17 cellular contexts compared by ENCODE assay signal in the genomic region with DNA sequence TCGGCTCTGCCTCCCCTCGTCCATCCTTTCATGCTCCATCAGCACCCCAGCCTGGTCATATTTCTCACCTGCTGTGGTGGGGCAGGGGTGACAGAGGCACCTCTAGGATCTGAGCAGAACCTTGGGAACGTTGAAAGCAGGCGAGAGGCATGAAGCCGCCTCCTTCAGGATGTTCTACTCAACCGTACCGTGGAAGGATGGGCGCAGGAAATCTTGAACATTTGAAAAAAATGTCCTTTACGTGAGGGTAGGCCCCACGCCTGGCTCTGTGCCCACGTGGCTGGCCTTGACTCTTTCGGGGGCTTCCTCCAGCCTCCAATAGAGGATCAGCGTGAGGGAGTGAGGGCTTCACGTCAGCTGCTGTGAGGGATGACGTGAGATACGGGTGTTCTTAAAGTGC.
"Had no signal": no experiment of that assay in that cellular context is flagged by ENCODE, and none has a peak within 500 bp of the region (broad histone marks: within the 10 kb centered on the region; RNA-seq: fewer than 3 reads in every experiment).

No MANE protein-coding gene starts in this region.

- H3K4me3 Mint-ChIP-seq: mesothelial cell of epicardium; natural killer cell treated with Interleukin-12 subunit alpha and Interleukin-12 subunit beta and Interleukin-15 and Interleukin-18, amount 100 ng/mL, for 72 hours had no signal

- H3K27ac Mint-ChIP-seq: mesothelial cell of epicardium; natural killer cell treated with Interleukin-12 subunit alpha and Interleukin-12 subunit beta and Interleukin-15 and Interleukin-18, amount 100 ng/mL, for 72 hours had no signal

- H3K9me3 Mint-ChIP-seq: mesothelial cell of epicardium; natural killer cell treated with Interleukin-12 subunit alpha and Interleukin-12 subunit beta and Interleukin-15 and Interleukin-18, amount 100 ng/mL, for 72 hours had no signal

- H3K9me3 ChIP-seq: gastrocnemius medialis, heart right ventricle, psoas muscle, sigmoid colon, tibial artery, upper lobe of right lung, vagina had no signal

- H3K27me3 ChIP-seq: gastrocnemius medialis, heart right ventricle, sigmoid colon, tibial artery, upper lobe of right lung, vagina had no signal

- H3K4me3 ChIP-seq: coronary artery, gastrocnemius medialis, heart right ventricle, psoas muscle, sigmoid colon, skin epidermis, tibial artery, upper lobe of right lung, vagina had no signal

- ATAC-seq: esophagus mucosa; gastrocnemius medialis; natural killer cell treated with Interleukin-12 subunit alpha and Interleukin-12 subunit beta and Interleukin-15 and Interleukin-18, amount 100 ng/mL, for 72 hours; stimulated activated naive CD8-positive, alpha-beta T cell treated with anti-CD3 and anti-CD28 coated beads, Interleukin-15, Interleukin-2, amounts not matched to agents 100 U/mL and 50 U/mL, for 24 hours had no signal

- H3K4me1 ChIP-seq: sigmoid colon, tibial artery, upper lobe of right lung, vagina had no signal

- H3K27me3 Mint-ChIP-seq: natural killer cell treated with Interleukin-12 subunit alpha and Interleukin-12 subunit beta and Interleukin-15 and Interleukin-18, amount 100 ng/mL, for 72 hours had no signal

- H3K27ac ChIP-seq: gastrocnemius medialis, psoas muscle, tibial artery had no signal

- H3K36me3 ChIP-seq: sigmoid colon, vagina had no signal

- DNase-seq: effector memory CD4-positive, alpha-beta T cell; gastrocnemius medialis; heart right ventricle; hypothalamus; kidney glomerular epithelial cell; psoas muscle; sigmoid colon; stimulated activated CD4-positive, alpha-beta T cell treated with anti-CD3 and anti-CD28 coated beads, Interleukin-12 subunit alpha, Interleukin-12 subunit beta, amount 100 ng/mL, for 4 hours; stimulated activated naive CD8-positive, alpha-beta T cell treated with anti-CD3 and anti-CD28 coated beads, Interleukin-15, Interleukin-2, amounts not matched to agents 100 U/mL and 50 U/mL, for 24 hours; tibial artery; upper lobe of right lung had no signal
